Comparison of ENCODE assay signal across 14 cellular contexts in genomic region chr7:81111358-81111757, GRCh38.
DNase-seq lines count a peak whose midpoint lies in the region; ATAC-seq and TF ChIP-seq lines count a peak whose summit lies in the region.
"Had no signal": no experiment of that assay in that cellular context is flagged by ENCODE, and none has a peak within 500 bp of the region (broad histone marks: within the 10 kb centered on the region; RNA-seq: fewer than 3 reads in every experiment).

No MANE protein-coding gene starts in this region.

- TF ChIP-seq CTCF in AG10803 (conservative IDR thresholded peaks at IDR 0.05; ENCODE audit: low read length) = no peak
- no peak for TF ChIP-seq CTCF in endodermal cell (conservative IDR thresholded peaks at IDR 0.05)
- no peak for TF ChIP-seq CTCF in neural crest cell (conservative IDR thresholded peaks at IDR 0.05)

- 88% methylated on average over 1 of the region's 1 CpG; no CpG with 5 or more reads in 1 of the 2 experiments for WGBS in endodermal cell (ENCODE audit: insufficient coverage in 1 of 2, insufficient read length in 1 of 2), 2 experiments

- no peaks in the 10 kb centered on the region for H3K9me3 Mint-ChIP-seq in endodermal cell
- H3K9me3 Mint-ChIP-seq in neural crest cell = no peaks in the 10 kb centered on the region
- H3K9me3 Mint-ChIP-seq: activated B cell treated with CpG ODN at 0.5 μM for 24 hours had no signal

- ATAC-seq in GM18505 (IDR thresholded peaks at IDR 0.05; ENCODE audit: unreplicated experiment) = no peak

- H3K36me3 Mint-ChIP-seq in endodermal cell (ENCODE audit: low read depth) (no peaks in the 10 kb centered on the region), neural crest cell (ENCODE audit: low read depth) (no peaks in the 10 kb centered on the region)
- H3K36me3 Mint-ChIP-seq: CD4-positive, alpha-beta memory T cell had no signal

- no peak for TF ChIP-seq POLR2A in GM18505 (IDR thresholded peaks at IDR 0.05; ENCODE audit: borderline replicate concordance, extremely low read depth, insufficient read depth, insufficient read length)

- H3K27ac Mint-ChIP-seq in endodermal cell (no peak overlapping the region), neural crest cell (ENCODE audit: unreplicated experiment) (peak overlapping the region; percentile 95)
- H3K27ac Mint-ChIP-seq: activated B cell treated with CpG ODN at 0.5 μM for 24 hours; CD4-positive, alpha-beta memory T cell; stimulated activated naive CD8-positive, alpha-beta T cell treated with anti-CD3 and anti-CD28 coated beads, Interleukin-15, Interleukin-2, amounts not matched to agents 100 ng/mL and 50 ng/mL, for 24 hours had no signal

- no peak overlapping the region for H3K9ac ChIP-seq in endodermal cell (ENCODE audit: extremely low read depth, low read length, poor library complexity, severe bottlenecking)

- peak; percentile 98 for DNase-seq in AG10803 (ENCODE audit: low read depth)
- DNase-seq in NCI-H226 = peak; percentile 89
- DNase-seq in endodermal cell = no peak
- DNase-seq in neural crest cell (ENCODE audit: low read depth, low spot score) = no peak
- DNase-seq in NCI-H1092 (lab: John Stamatoyannopoulos, UW) = no peak
- no peak for DNase-seq in HuH-7.5 (ENCODE audit: low spot score)
- DNase-seq in NCI-H1436 (lab: John Stamatoyannopoulos, UW) = no peak
- DNase-seq: activated B cell treated with CpG ODN at 0.5 μM for 24 hours; activated gamma-delta T cell treated with Interleukin-2 at 50 U/mL for 16 hours; CD4-positive, alpha-beta memory T cell; left ventricle myocardium inferior had no signal

- peaks cover 4% of the 10 kb centered on the region for H3K4me1 ChIP-seq in endodermal cell (ENCODE audit: control insufficient read depth, insufficient read depth, low read length)
- H3K4me1 ChIP-seq: left ventricle myocardium inferior had no signal

- H3K27me3 Mint-ChIP-seq in endodermal cell (ENCODE audit: insufficient read depth) = no peaks in the 10 kb centered on the region
- no peaks in the 10 kb centered on the region for H3K27me3 Mint-ChIP-seq in neural crest cell (ENCODE audit: low read depth)
- H3K27me3 Mint-ChIP-seq: activated B cell treated with CpG ODN at 0.5 μM for 24 hours; CD4-positive, alpha-beta memory T cell; stimulated activated naive CD8-positive, alpha-beta T cell treated with anti-CD3 and anti-CD28 coated beads, Interleukin-15, Interleukin-2, amounts not matched to agents 100 ng/mL and 50 ng/mL, for 24 hours had no signal

- H3K4me3 ChIP-seq in AG10803 (ENCODE audit: low read length) = no peak overlapping the region
- peak overlapping the region; percentile 13 for H3K4me3 ChIP-seq in endodermal cell (ENCODE audit: low read length)
- H3K4me3 ChIP-seq: left ventricle myocardium inferior, skin epidermis had no signal

- no peaks in the 10 kb centered on the region for H3K27me3 ChIP-seq in endodermal cell (ENCODE audit: control insufficient read depth, insufficient read depth, low read length, poor library complexity, severe bottlenecking)

- H3K27ac ChIP-seq in endodermal cell (ENCODE audit: low read depth, low read length) = peak overlapping the region; percentile 72
- H3K27ac ChIP-seq: left ventricle myocardium inferior, skin epidermis had no signal

- no peaks in the 10 kb centered on the region for H3K36me3 ChIP-seq in endodermal cell (ENCODE audit: control insufficient read depth, insufficient read depth, low read length)
- H3K36me3 ChIP-seq: left ventricle myocardium inferior had no signal

- H3K4me3 Mint-ChIP-seq in endodermal cell = no peak overlapping the region
- peak overlapping the region; percentile 62 for H3K4me3 Mint-ChIP-seq in neural crest cell
- H3K4me3 Mint-ChIP-seq: activated B cell treated with CpG ODN at 0.5 μM for 24 hours; CD4-positive, alpha-beta memory T cell; stimulated activated naive CD8-positive, alpha-beta T cell treated with anti-CD3 and anti-CD28 coated beads, Interleukin-15, Interleukin-2, amounts not matched to agents 100 ng/mL and 50 ng/mL, for 24 hours had no signal

- H3K9me3 ChIP-seq in endodermal cell (ENCODE audit: control insufficient read depth, low read length) = no peaks in the 10 kb centered on the region
- H3K9me3 ChIP-seq: left ventricle myocardium inferior had no signal

- H3K4me1 Mint-ChIP-seq in endodermal cell = peaks cover 9% of the 10 kb centered on the region
- H3K4me1 Mint-ChIP-seq in neural crest cell = peaks cover 46% of the 10 kb centered on the region
- H3K4me1 Mint-ChIP-seq: activated B cell treated with CpG ODN at 0.5 μM for 24 hours; CD4-positive, alpha-beta memory T cell had no signal

Comparison
In these comparisons a context has a peak if more than half of its experiments do, and no peak if none do; other contexts are left out.
1. DNase-seq: peak in AG10803 (single experiment) and NCI-H226 (single experiment); none in endodermal cell (single experiment), neural crest cell (single experiment), NCI-H1092 (single experiment), HuH-7.5 (single experiment) and NCI-H1436 (single experiment).